Comparison of ENCODE assay signal across 1 cellular context in genomic region chr3:71778353-71778752, GRCh38.
TF ChIP-seq lines count a peak whose summit lies in the region.

No MANE protein-coding gene starts in this region.

TF ChIP-seq in K562, 482 proteins besides CTCF, POLR2A, EP300 and RAD21:
- TF ChIP-seq ZSCAN32 (CRISPR knock-in tag; IDR thresholded peaks at IDR 0.05) = no peak
- no peak for TF ChIP-seq NELFE (IDR thresholded peaks at IDR 0.05; ENCODE audit: insufficient read depth, insufficient read length)
- TF ChIP-seq SMARCA5 (IDR thresholded peaks at IDR 0.05) = no peak
- TF ChIP-seq LEF1 (IDR thresholded peaks at IDR 0.05) = no peak
- no peak for TF ChIP-seq ZBTB40 (IDR thresholded peaks at IDR 0.05)
- TF ChIP-seq ZBTB40 (CRISPR knock-in tag; IDR thresholded peaks at IDR 0.05) = no peak
- no peak for TF ChIP-seq MLX (CRISPR knock-in tag; conservative IDR thresholded peaks at IDR 0.05)
- TF ChIP-seq WHSC1 (IDR thresholded peaks at IDR 0.05; ENCODE audit: low read length) = no peak
- no peak for TF ChIP-seq RBM39 (optimal IDR thresholded peaks at IDR 0.05; ENCODE audit: low read depth, low read length)
- no peak for TF ChIP-seq ZKSCAN3 (CRISPR knock-in tag; IDR thresholded peaks at IDR 0.05)
- TF ChIP-seq ZFP30 (CRISPR knock-in tag; IDR thresholded peaks at IDR 0.05; ENCODE audit: borderline replicate concordance) = no peak
- no peak for TF ChIP-seq CHD1 (IDR thresholded peaks at IDR 0.05; ENCODE audit: low read length)
- TF ChIP-seq XRCC5 (IDR thresholded peaks at IDR 0.05; ENCODE audit: low read depth, low read length) = no peak
- no peak for TF ChIP-seq MXD1 (CRISPR knock-in tag; IDR thresholded peaks at IDR 0.05; ENCODE audit: borderline replicate concordance, poor library complexity, severe bottlenecking)
TF ChIP-seq in K562: peak in this region for 0.
